1 cellular context compared by ENCODE assay signal in genomic region chr14:26963696-26964095, GRCh38.
TF ChIP-seq lines count a peak whose summit lies in the region.

No MANE protein-coding gene starts in this region.

TF ChIP-seq in HepG2, 621 proteins besides CTCF, POLR2A, EP300 and RAD21 (continued from another document):
- TF ChIP-seq USF2 (IDR thresholded peaks at IDR 0.05; ENCODE audit: low read depth, low read length): no peak
- TF ChIP-seq USF2 (CRISPR knock-in tag; IDR thresholded peaks at IDR 0.05; ENCODE audit: borderline replicate concordance): no peak
- TF ChIP-seq ZNF335 (CRISPR knock-in tag; IDR thresholded peaks at IDR 0.05): no peak
